In the genomic region with DNA sequence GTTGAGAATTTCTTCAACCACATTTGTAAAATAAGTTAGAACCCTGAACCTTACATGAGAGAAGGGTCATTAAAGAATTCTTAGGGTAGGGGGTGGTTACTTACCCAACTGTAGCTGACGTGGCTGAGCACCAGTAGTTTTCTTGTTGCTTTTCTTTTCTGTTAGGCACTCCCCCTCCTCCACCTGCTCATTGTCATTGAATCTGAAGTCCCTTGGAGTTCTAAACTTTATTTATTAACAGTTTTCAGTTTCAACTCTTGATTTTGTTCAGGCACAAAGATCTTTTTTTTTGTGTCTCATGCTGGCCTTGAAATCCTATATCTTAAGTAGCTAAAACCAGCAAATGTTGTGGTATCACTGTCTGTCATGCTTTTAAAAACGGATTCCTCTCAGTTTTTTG, we compare ENCODE assay signal across 26 cellular contexts.
A peak's percentile ranks its signal among the peaks of the same experiment; 100 is the strongest.
DNase-seq lines count a peak whose midpoint lies in the region; ATAC-seq and TF ChIP-seq lines count a peak whose summit lies in the region.
"Had no signal": no experiment of that assay in that cellular context is flagged by ENCODE, and none has a peak within 500 bp of the region (broad histone marks: within the 10 kb centered on the region; RNA-seq: fewer than 3 reads in every experiment).

No MANE protein-coding gene starts in this region.

- no peak overlapping the region for H3K27ac Mint-ChIP-seq in activated T-helper 17 cell treated with anti-CD3 and anti-CD28 coated beads, Interleukin-2, amount 50 U/mL, for 72 hours
- no peak overlapping the region for H3K27ac Mint-ChIP-seq in effector memory CD8-positive, alpha-beta T cell
- H3K27ac Mint-ChIP-seq: CD4-positive, alpha-beta memory T cell; T-helper 1 cell treated with Interleukin-12 subunit alpha and Interleukin-12 subunit beta and Interleukin-4 antibody, amounts not matched to agents 30 μg/mL and 1 μg/mL, for 36 hours had no signal

- peak overlapping the region; percentile 26; the same call in 1 of the 2 replicates for H3K9ac ChIP-seq in KMS-11
- H3K9ac ChIP-seq: BLaER1 treated with 17β-estradiol and CSF1 and Interleukin-3, amounts not matched to agents 10 nM and 100 nM had no signal

- no peaks in the 10 kb centered on the region for H3K79me2 ChIP-seq in KMS-11 (ENCODE audit: insufficient read depth, low read depth)

- H2AFZ ChIP-seq in KMS-11 (ENCODE audit: low read depth) = peak overlapping the region; percentile 38

- ATAC-seq in GM18909 (IDR thresholded peaks at IDR 0.05; ENCODE audit: poor library complexity, unreplicated experiment) = peak; percentile 50
- ATAC-seq in activated T-helper 17 cell treated with anti-CD3 and anti-CD28 coated beads, Interleukin-2, amount 50 U/mL, for 72 hours (replicated peaks) = no peak
- ATAC-seq in effector memory CD8-positive, alpha-beta T cell (replicated peaks) = no peak
- ATAC-seq: A549 had no signal

- peaks cover 10% of the 10 kb centered on the region for H3K9me3 Mint-ChIP-seq in activated T-helper 17 cell treated with anti-CD3 and anti-CD28 coated beads, Interleukin-2, amount 50 U/mL, for 72 hours
- H3K9me3 Mint-ChIP-seq in effector memory CD8-positive, alpha-beta T cell = peaks cover 0 to 3% of the 10 kb centered on the region in 2 donors

- no peaks in the 10 kb centered on the region for H3K27me3 Mint-ChIP-seq in activated T-helper 17 cell treated with anti-CD3 and anti-CD28 coated beads, Interleukin-2, amount 50 U/mL, for 72 hours
- H3K27me3 Mint-ChIP-seq in effector memory CD8-positive, alpha-beta T cell = no peaks in the 10 kb centered on the region
- H3K27me3 Mint-ChIP-seq: CD4-positive, alpha-beta memory T cell had no signal

- H3K4me2 ChIP-seq in KMS-11 = peak overlapping the region; percentile 61
- H3K4me2 ChIP-seq: A549; BLaER1 treated with 17β-estradiol and CSF1 and Interleukin-3, amounts not matched to agents 10 nM and 100 nM had no signal

- H3K4me3 Mint-ChIP-seq in activated T-helper 17 cell treated with anti-CD3 and anti-CD28 coated beads, Interleukin-2, amount 50 U/mL, for 72 hours = no peak overlapping the region
- no peak overlapping the region for H3K4me3 Mint-ChIP-seq in effector memory CD8-positive, alpha-beta T cell
- H3K4me3 Mint-ChIP-seq: CD4-positive, alpha-beta memory T cell; T-helper 1 cell treated with Interleukin-12 subunit alpha and Interleukin-12 subunit beta and Interleukin-4 antibody, amounts not matched to agents 30 μg/mL and 1 μg/mL, for 36 hours had no signal

- H3K27ac ChIP-seq in KMS-11 = peak overlapping the region; percentile 66
- H3K27ac ChIP-seq: A549; BLaER1 treated with 17β-estradiol and CSF1 and Interleukin-3, amounts not matched to agents 10 nM and 100 nM; SK-N-MC had no signal

- H3K36me3 ChIP-seq in KMS-11 (ENCODE audit: insufficient read depth) = no peaks in the 10 kb centered on the region
- H3K36me3 ChIP-seq: BLaER1 treated with 17β-estradiol and CSF1 and Interleukin-3, amounts not matched to agents 10 nM and 100 nM had no signal

- no peak for TF ChIP-seq CTCF in KMS-11 (conservative IDR thresholded peaks at IDR 0.05; ENCODE audit: low read depth, low read length)

- no peaks in the 10 kb centered on the region for H3K36me3 Mint-ChIP-seq in activated T-helper 17 cell treated with anti-CD3 and anti-CD28 coated beads, Interleukin-2, amount 50 U/mL, for 72 hours (ENCODE audit: low read depth)
- no peaks in the 10 kb centered on the region for H3K36me3 Mint-ChIP-seq in effector memory CD8-positive, alpha-beta T cell (ENCODE audit: insufficient read depth)
- H3K36me3 Mint-ChIP-seq: CD4-positive, alpha-beta memory T cell had no signal

- no peaks in the 10 kb centered on the region for H3K27me3 ChIP-seq in KMS-11 (ENCODE audit: insufficient read depth, low read depth)
- H3K27me3 ChIP-seq: BLaER1 treated with 17β-estradiol and CSF1 and Interleukin-3, amounts not matched to agents 10 nM and 100 nM had no signal

- H3K4me1 ChIP-seq in KMS-11 (ENCODE audit: low read depth, poor library complexity, severe bottlenecking) = peaks cover 31% of the 10 kb centered on the region
- H3K4me1 ChIP-seq: A549; BLaER1 treated with 17β-estradiol and CSF1 and Interleukin-3, amounts not matched to agents 10 nM and 100 nM had no signal

- no peaks in the 10 kb centered on the region for H4K20me1 ChIP-seq in KMS-11 (ENCODE audit: insufficient read depth)
- H4K20me1 ChIP-seq: BLaER1 treated with 17β-estradiol and CSF1 and Interleukin-3, amounts not matched to agents 10 nM and 100 nM had no signal

- DNase-seq in iPS-NIHi11 (ENCODE audit: low spot score) (peak; percentile 12), ecto neural progenitor cell (ENCODE audit: low spot score) (no peak), NCI-H2081 treated with DMSO at 0.1 percent for 48 hours (lab: John Stamatoyannopoulos, UW) (no peak)
- DNase-seq in effector memory CD8-positive, alpha-beta T cell = no peak
- DNase-seq: AML-193; CD4-positive, alpha-beta memory T cell; COR-L47; DMS53; HCEC 1CT; Karpas-422; NCI-H1105 treated with DMSO at 0.1 percent for 48 hours; NCI-H146; NCI-H2081; NCI-H2171; NCI-H226; NCI-H510A; NCI-H69; SIG-M5; SW 1271 had no signal

- no peaks in the 10 kb centered on the region for H3K4me1 Mint-ChIP-seq in activated T-helper 17 cell treated with anti-CD3 and anti-CD28 coated beads, Interleukin-2, amount 50 U/mL, for 72 hours
- no peaks in the 10 kb centered on the region for H3K4me1 Mint-ChIP-seq in effector memory CD8-positive, alpha-beta T cell (ENCODE audit: low read depth in 2 of 2)
- H3K4me1 Mint-ChIP-seq: CD4-positive, alpha-beta memory T cell had no signal

- H3K4me3 ChIP-seq in KMS-11 (IDR thresholded peaks at IDR 0.05; ENCODE audit: insufficient read depth, low read depth, low read length) = no peak overlapping the region
- H3K4me3 ChIP-seq: A549; BLaER1 treated with 17β-estradiol and CSF1 and Interleukin-3, amounts not matched to agents 10 nM and 100 nM; SK-N-MC had no signal
